Comparison of ENCODE assay signal across 1 cellular context in the genomic region with DNA sequence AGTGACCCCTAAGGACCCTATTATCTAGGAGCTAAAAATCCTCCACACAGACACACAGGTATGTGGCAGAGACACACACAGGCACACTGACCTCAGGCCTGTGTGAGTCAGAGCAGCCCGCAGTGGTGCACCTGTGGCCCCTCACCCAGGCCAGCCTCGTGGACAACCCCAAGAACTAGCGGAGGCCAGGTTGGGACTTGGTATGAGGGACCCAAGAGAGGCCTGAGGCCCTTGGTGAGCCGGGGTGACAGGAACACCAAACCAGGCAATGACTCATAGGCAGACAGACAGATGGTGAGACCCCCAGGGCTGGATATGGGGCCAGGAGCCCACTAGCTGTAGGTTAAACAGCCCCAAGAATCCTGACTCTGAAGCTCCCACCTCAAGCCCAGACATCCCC.
TF ChIP-seq lines count a peak whose summit lies in the region.

No MANE protein-coding gene starts in this region.

TF ChIP-seq in K562, 482 proteins besides CTCF, POLR2A, EP300 and RAD21:
- no peak for TF ChIP-seq ZNF23 (CRISPR knock-in tag; IDR thresholded peaks at IDR 0.05)
